19 cellular contexts compared by ENCODE assay signal in the genomic region with DNA sequence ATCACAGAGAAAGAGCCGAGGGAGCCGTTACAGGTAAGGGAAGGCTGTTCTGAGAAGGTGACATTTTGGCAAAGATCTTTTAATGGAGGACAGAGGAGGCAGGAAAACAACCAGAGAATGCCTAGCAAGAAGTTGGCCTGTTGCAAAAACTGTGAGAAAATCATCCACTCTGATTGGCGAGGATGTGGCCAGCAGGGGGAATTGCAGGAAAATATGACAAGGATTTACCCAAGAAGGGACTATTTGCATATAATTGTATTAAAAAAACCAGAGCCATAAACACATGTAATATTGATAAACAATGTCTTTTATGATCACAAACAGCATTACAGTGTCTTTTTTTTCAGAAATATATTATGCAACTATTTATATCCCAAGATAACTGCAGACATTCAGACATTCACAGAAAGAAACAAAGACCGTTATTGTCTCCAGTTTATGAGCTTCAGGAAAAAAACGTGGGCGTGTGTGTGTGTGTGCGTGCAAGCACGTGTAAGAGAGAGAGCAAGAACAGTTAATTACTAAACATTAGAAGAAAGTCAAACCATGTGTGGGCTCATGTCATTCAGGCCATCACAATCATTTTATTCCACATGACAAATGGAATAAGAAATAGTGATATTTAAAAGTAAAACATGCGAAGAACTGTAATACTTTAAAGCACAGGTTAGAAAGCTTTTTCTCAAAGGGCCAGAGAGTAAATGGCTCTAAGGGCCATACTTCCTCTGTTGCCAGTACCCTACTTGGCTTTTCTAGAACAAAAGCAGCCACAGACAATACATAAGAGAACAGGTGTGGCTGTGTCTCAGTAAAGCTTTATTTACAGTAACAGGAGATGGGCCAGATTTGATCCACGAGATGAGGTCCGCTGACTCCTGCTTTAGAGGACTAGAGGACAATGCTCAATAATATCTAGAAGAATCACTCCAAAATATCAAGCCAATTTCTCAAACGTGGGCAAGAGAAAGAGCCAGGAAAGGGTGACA.
DNase-seq lines count a peak whose midpoint lies in the region; ATAC-seq and TF ChIP-seq lines count a peak whose summit lies in the region.
"Had no signal": no experiment of that assay in that cellular context is flagged by ENCODE, and none has a peak within 500 bp of the region (broad histone marks: within the 10 kb centered on the region; RNA-seq: fewer than 3 reads in every experiment).

No MANE protein-coding gene starts in this region.

- CTCF ChIA-PET in MCF 10A (lab: Yijun Ruan, JAX) = no interaction called here
- CTCF ChIA-PET in mammary epithelial cell (lab: Charles Lee; ENCODE audit: low non-redundant PET) = no interaction called here

- DNase-seq in LNCaP clone FGC (ENCODE audit: low read depth) (no peak), brain microvascular endothelial cell (no peak), mucosa of descending colon (no peak), colonic mucosa (no peak), MCF 10A (ENCODE audit: unreplicated experiment) (no peak), mammary epithelial cell (no peak)
- no peak for DNase-seq in activated naive CD4-positive, alpha-beta T cell (lab: John Stamatoyannopoulos, UW)
- DNase-seq: activated CD4-positive, CD25-positive, alpha-beta regulatory T cell treated with anti-CD3 and anti-CD28 coated beads, Interleukin-2, amount 50 U/mL, for 72 hours; activated CD8-positive, alpha-beta memory T cell treated with anti-CD3 and anti-CD28 coated beads, Interleukin-2, amount 10 ng/mL, durations not matched to agents 7 days and 5 days; DMS79; H7; NCI-H1436 treated with DMSO at 0.1 percent for 48 hours; NCI-H774; upper lobe of left lung had no signal

- H3K27me3 Mint-ChIP-seq in MCF 10A (ENCODE audit: insufficient read depth, unreplicated experiment) = peaks cover 85% of the 10 kb centered on the region
- H3K27me3 Mint-ChIP-seq: activated CD8-positive, alpha-beta memory T cell treated with anti-CD3 and anti-CD28 coated beads, Interleukin-2, amount 10 ng/mL, durations not matched to agents 7 days and 5 days; activated naive CD4-positive, alpha-beta T cell treated with anti-CD3 and anti-CD28 coated beads, Interleukin-2, amount 50 U/mL, for 24 hours; stimulated activated memory B cell treated with anti-CD40 and anti-IgM and Interleukin-4, amounts not matched to agents 10 μg/mL and 1 μg/mL and 100 μg/mL, for 72 hours had no signal

- dilution Hi-C loops in mammary epithelial cell (cut with HindIII; ENCODE audit: low sequenced_read_pairs) = no loop called here

- H3K36me3 ChIP-seq in brain microvascular endothelial cell (replicated peaks) (no peaks in the 10 kb centered on the region), mucosa of descending colon (ENCODE audit: low read depth) (no peaks in the 10 kb centered on the region), colonic mucosa (no peaks in the 10 kb centered on the region), mammary epithelial cell (ENCODE audit: insufficient read depth, low read length) (no peaks in the 10 kb centered on the region)
- H3K36me3 ChIP-seq: upper lobe of left lung had no signal

- H4K20me1 ChIP-seq in mammary epithelial cell (ENCODE audit: insufficient read depth, low read length) = no peaks in the 10 kb centered on the region

- H3K4me1 ChIP-seq in mucosa of descending colon (ENCODE audit: low read depth) (no peaks in the 10 kb centered on the region), colonic mucosa (no peaks in the 10 kb centered on the region), mammary epithelial cell (ENCODE audit: insufficient read depth, low read length) (no peaks in the 10 kb centered on the region)
- H3K4me1 ChIP-seq: upper lobe of left lung had no signal

- in situ Hi-C loops in brain microvascular endothelial cell (cut with HindIII; ENCODE audit: low pct_ligation_motif_present, low sequenced_read_pairs) = no loop called here
- in situ Hi-C loops in mammary epithelial cell (cut with MboI; ENCODE audit: low sequenced_read_pairs in 2 of 2) = no loop called here

- no TSS peak for BruUV-seq in MCF 10A (replicated peaks; lab: Mats Ljungman, UMichigan)
- BruUV-seq in mammary epithelial cell (replicated peaks; lab: Mats Ljungman, UMichigan) = no TSS peak

- H3K27me3 ChIP-seq in brain microvascular endothelial cell (replicated peaks) = no peaks in the 10 kb centered on the region
- H3K27me3 ChIP-seq in colonic mucosa = no peaks in the 10 kb centered on the region
- H3K27me3 ChIP-seq in mammary epithelial cell (ENCODE audit: insufficient read depth, low read length) = no peaks in the 10 kb centered on the region
- H3K27me3 ChIP-seq: upper lobe of left lung had no signal

- H3K4me3 Mint-ChIP-seq in MCF 10A (ENCODE audit: unreplicated experiment) = no peak overlapping the region
- H3K4me3 Mint-ChIP-seq: activated CD8-positive, alpha-beta memory T cell treated with anti-CD3 and anti-CD28 coated beads, Interleukin-2, amount 10 ng/mL, durations not matched to agents 7 days and 5 days; activated naive CD4-positive, alpha-beta T cell treated with anti-CD3 and anti-CD28 coated beads, Interleukin-2, amount 50 U/mL, for 24 hours; stimulated activated memory B cell treated with anti-CD40 and anti-IgM and Interleukin-4, amounts not matched to agents 10 μg/mL and 1 μg/mL and 100 μg/mL, for 72 hours; T-helper 1 cell treated with Interleukin-12 subunit alpha and Interleukin-12 subunit beta and Interleukin-4 antibody, amounts not matched to agents 30 μg/mL and 1 μg/mL, for 36 hours had no signal

- no peaks in the 10 kb centered on the region for H3K9me3 Mint-ChIP-seq in MCF 10A (ENCODE audit: unreplicated experiment)
- H3K9me3 Mint-ChIP-seq: activated naive CD4-positive, alpha-beta T cell treated with anti-CD3 and anti-CD28 coated beads, Interleukin-2, amount 50 U/mL, for 24 hours; T-helper 1 cell treated with Interleukin-12 subunit alpha and Interleukin-12 subunit beta and Interleukin-4 antibody, amounts not matched to agents 30 μg/mL and 1 μg/mL, for 36 hours had no signal

- H3K27ac ChIP-seq in C4-2B = no peak overlapping the region
- no peak overlapping the region for H3K27ac ChIP-seq in brain microvascular endothelial cell
- no peak overlapping the region for H3K27ac ChIP-seq in colonic mucosa
- H3K27ac ChIP-seq in mammary epithelial cell (ENCODE audit: insufficient read depth, low read depth, low read length) = no peak overlapping the region
- H3K27ac ChIP-seq: upper lobe of left lung had no signal

- intact Hi-C loops in mucosa of descending colon (cut with DNase I, micrococcal nuclease) = no loop called here
- intact Hi-C loops in colonic mucosa (cut with DNase I) = no loop called here
- intact Hi-C loops in MCF 10A (cut with micrococcal nuclease) = no loop called here
- intact Hi-C loops in mammary epithelial cell (cut with micrococcal nuclease) = no loop called here

- H3K9ac ChIP-seq in colonic mucosa (ENCODE audit: low read depth in 2 of 2, low read length in 2 of 2) (no peak overlapping the region), mammary epithelial cell (ENCODE audit: insufficient read depth, low read length) (no peak overlapping the region)

- H3K4me3 ChIP-seq in LNCaP clone FGC (ENCODE audit: low read depth, low read length) (no peak overlapping the region), brain microvascular endothelial cell (ENCODE audit: low read depth, low read length) (no peak overlapping the region), mucosa of descending colon (no peak overlapping the region), colonic mucosa (no peak overlapping the region), mammary epithelial cell (replicated peaks in 1 of 3; ENCODE audit: insufficient read depth in 1 of 3, low read depth in 2 of 3, low read length in 3 of 3) (no peak overlapping the region)
- H3K4me3 ChIP-seq: K562, upper lobe of left lung had no signal

- peaks cover 6% of the 10 kb centered on the region for H3K36me3 Mint-ChIP-seq in MCF 10A (ENCODE audit: insufficient read depth, unreplicated experiment)
- H3K36me3 Mint-ChIP-seq: activated CD8-positive, alpha-beta memory T cell treated with anti-CD3 and anti-CD28 coated beads, Interleukin-2, amount 10 ng/mL, durations not matched to agents 7 days and 5 days; activated naive CD4-positive, alpha-beta T cell treated with anti-CD3 and anti-CD28 coated beads, Interleukin-2, amount 50 U/mL, for 24 hours; stimulated activated memory B cell treated with anti-CD40 and anti-IgM and Interleukin-4, amounts not matched to agents 10 μg/mL and 1 μg/mL and 100 μg/mL, for 72 hours had no signal

- no peaks in the 10 kb centered on the region for H3K4me1 Mint-ChIP-seq in MCF 10A (ENCODE audit: insufficient read depth, unreplicated experiment)
- H3K4me1 Mint-ChIP-seq: activated CD8-positive, alpha-beta memory T cell treated with anti-CD3 and anti-CD28 coated beads, Interleukin-2, amount 10 ng/mL, durations not matched to agents 7 days and 5 days; activated naive CD4-positive, alpha-beta T cell treated with anti-CD3 and anti-CD28 coated beads, Interleukin-2, amount 50 U/mL, for 24 hours; stimulated activated memory B cell treated with anti-CD40 and anti-IgM and Interleukin-4, amounts not matched to agents 10 μg/mL and 1 μg/mL and 100 μg/mL, for 72 hours had no signal

- no peaks in the 10 kb centered on the region for H3K9me3 ChIP-seq in mucosa of descending colon
- H3K9me3 ChIP-seq in colonic mucosa = no peaks in the 10 kb centered on the region
- peaks cover 6% of the 10 kb centered on the region for H3K9me3 ChIP-seq in mammary epithelial cell (replicated peaks; ENCODE audit: insufficient read depth, low read length)
- H3K9me3 ChIP-seq: upper lobe of left lung had no signal

- no peak overlapping the region for H2AFZ ChIP-seq in mammary epithelial cell (ENCODE audit: low read depth, low read length)

- H3K4me2 ChIP-seq in mammary epithelial cell (ENCODE audit: insufficient read depth, low read depth, low read length) = no peak overlapping the region

- H3K27ac Mint-ChIP-seq in MCF 10A (ENCODE audit: low read depth, unreplicated experiment) = no peak overlapping the region
- H3K27ac Mint-ChIP-seq: activated CD8-positive, alpha-beta memory T cell treated with anti-CD3 and anti-CD28 coated beads, Interleukin-2, amount 10 ng/mL, durations not matched to agents 7 days and 5 days; activated naive CD4-positive, alpha-beta T cell treated with anti-CD3 and anti-CD28 coated beads, Interleukin-2, amount 50 U/mL, for 24 hours; stimulated activated memory B cell treated with anti-CD40 and anti-IgM and Interleukin-4, amounts not matched to agents 10 μg/mL and 1 μg/mL and 100 μg/mL, for 72 hours; T-helper 1 cell treated with Interleukin-12 subunit alpha and Interleukin-12 subunit beta and Interleukin-4 antibody, amounts not matched to agents 30 μg/mL and 1 μg/mL, for 36 hours had no signal

- peak; percentile 27 for ATAC-seq in mucosa of descending colon
- ATAC-seq: activated CD8-positive, alpha-beta memory T cell treated with anti-CD3 and anti-CD28 coated beads, Interleukin-2, amount 10 ng/mL, durations not matched to agents 7 days and 5 days; K562; stimulated activated memory B cell treated with anti-CD40 and anti-IgM and Interleukin-4, amounts not matched to agents 10 μg/mL and 1 μg/mL and 100 μg/mL, for 72 hours had no signal

- WGBS in mammary epithelial cell (ENCODE audit: low coverage, missing lambda C conversion rate) = 29% methylated on average over 12 of the region's 12 CpGs

- TF ChIP-seq CTCF in C4-2B (conservative IDR thresholded peaks at IDR 0.05) (peak; percentile 22; the same call in 1 of the 2 replicates), LNCaP clone FGC (IDR thresholded peaks at IDR 0.05; ENCODE audit: control insufficient read depth, extremely low read depth, insufficient read depth) (0 out of 2 replicates have a peak, but pooled peaks have one; percentile 4), brain microvascular endothelial cell (IDR thresholded peaks at IDR 0.05; ENCODE audit: low read depth, low read length, missing control alignments) (peak; percentile 41), mucosa of descending colon (IDR thresholded peaks at IDR 0.05) (no peak), colonic mucosa (IDR thresholded peaks at IDR 0.05) (no peak), MCF 10A (IDR thresholded peaks at IDR 0.05; ENCODE audit: unreplicated experiment) (no peak), mammary epithelial cell (conservative IDR thresholded peaks at IDR 0.05 in 1 of 2, IDR thresholded peaks at IDR 0.05 in 1 of 2; ENCODE audit: extremely low read depth in 1 of 2, insufficient read depth in 1 of 2, low read depth in 1 of 2, low read length in 2 of 2) (no peak)

- no peaks in the 10 kb centered on the region for H3K79me2 ChIP-seq in mammary epithelial cell (ENCODE audit: insufficient read depth, low read length)

- POLR2A ChIA-PET in MCF 10A (lab: Yijun Ruan, JAX) = no interaction called here

Comparison
In these comparisons a context has a peak if more than half of its experiments do, and no peak if none do; other contexts are left out.
1. CTCF ChIP-seq: peak in C4-2B (single experiment), LNCaP clone FGC (single experiment) and brain microvascular endothelial cell (single experiment); none in mucosa of descending colon (single experiment), colonic mucosa (single experiment), MCF 10A (single experiment) and mammary epithelial cell (0 of 2).